Comparison of ENCODE assay signal across 18 cellular contexts in genomic region chr7:2512713-2513112, GRCh38. TPM values are rescaled to one million over a fixed set of nuclear protein-coding genes. Genes with fewer than 3 reads are reported as not detected.
A peak's percentile ranks its signal among the peaks of the same experiment; 100 is the strongest.
DNase-seq lines count a peak whose midpoint lies in the region; ATAC-seq and TF ChIP-seq lines count a peak whose summit lies in the region.
"Had no signal": no experiment of that assay in that cellular context is flagged by ENCODE, and none has a peak within 500 bp of the region (broad histone marks: within the 10 kb centered on the region; RNA-seq: fewer than 3 reads in every experiment).

No MANE protein-coding gene starts in this region.

- TF ChIP-seq POLR2A in breast epithelium (IDR thresholded peaks at IDR 0.05) = no peak

- H3K4me1 Mint-ChIP-seq in IgD-negative memory B cell (peaks cover 6 to 36% (median 33%) of the 10 kb centered on the region in 3 donors), neural progenitor cell (peaks cover 44% of the 10 kb centered on the region)
- peaks cover 54% of the 10 kb centered on the region for H3K4me1 Mint-ChIP-seq in activated naive CD8-positive, alpha-beta T cell treated with anti-CD3 and anti-CD28 coated beads for 36 hours

- H4K20me1 ChIP-seq in neural progenitor cell (ENCODE audit: low read depth) = no peaks in the 10 kb centered on the region

- H3K4me3 Mint-ChIP-seq in IgD-negative memory B cell = peak overlapping the region; percentile 75 to 88 (median 82)
- H3K4me3 Mint-ChIP-seq in activated naive CD8-positive, alpha-beta T cell treated with anti-CD3 and anti-CD28 coated beads for 36 hours = no peak overlapping the region
- H3K4me3 Mint-ChIP-seq in neural progenitor cell = peak overlapping the region; percentile 17

- H3K9me3 Mint-ChIP-seq in IgD-negative memory B cell = no peaks in the 10 kb centered on the region
- H3K9me3 Mint-ChIP-seq in activated naive CD8-positive, alpha-beta T cell treated with anti-CD3 and anti-CD28 coated beads for 36 hours = no peaks in the 10 kb centered on the region
- no peaks in the 10 kb centered on the region for H3K9me3 Mint-ChIP-seq in neural progenitor cell

- no peak overlapping the region for H2AFZ ChIP-seq in neural progenitor cell (replicated peaks)

- H3K27me3 Mint-ChIP-seq in IgD-negative memory B cell = no peaks in the 10 kb centered on the region
- no peaks in the 10 kb centered on the region for H3K27me3 Mint-ChIP-seq in activated naive CD8-positive, alpha-beta T cell treated with anti-CD3 and anti-CD28 coated beads for 36 hours
- H3K27me3 Mint-ChIP-seq in neural progenitor cell (ENCODE audit: insufficient read depth, low read depth) = peaks cover 9% of the 10 kb centered on the region

- peaks cover 30% of the 10 kb centered on the region for H3F3A ChIP-seq in neural progenitor cell (ENCODE audit: low read depth)

- H3K27ac ChIP-seq in neural progenitor cell (no peak overlapping the region), breast epithelium (peak overlapping the region in 1 of 2 donors; percentile 80)
- H3K27ac ChIP-seq: pancreas had no signal

- no peaks in the 10 kb centered on the region for H3K79me2 ChIP-seq in neural progenitor cell (ENCODE audit: low read depth)

- H3K4me1 ChIP-seq in neural progenitor cell (peaks cover 56% of the 10 kb centered on the region), breast epithelium (peaks cover 24 to 34% of the 10 kb centered on the region in 2 donors)

- H3K27ac Mint-ChIP-seq in IgD-negative memory B cell (peak overlapping the region; percentile 98 to 100 (median 98)), neural progenitor cell (peak overlapping the region; percentile 81)
- peak overlapping the region; percentile 88 for H3K27ac Mint-ChIP-seq in activated naive CD8-positive, alpha-beta T cell treated with anti-CD3 and anti-CD28 coated beads for 36 hours

- no peaks in the 10 kb centered on the region for H3K9me3 ChIP-seq in neural progenitor cell (ENCODE audit: low read depth)
- H3K9me3 ChIP-seq in breast epithelium = no peaks in the 10 kb centered on the region
- H3K9me3 ChIP-seq: A549, esophagus squamous epithelium, pancreas had no signal

- TF ChIP-seq CTCF in neural progenitor cell (IDR thresholded peaks at IDR 0.05) (no peak), breast epithelium (IDR thresholded peaks at IDR 0.05) (no peak)

- H3K4me3 ChIP-seq in neural progenitor cell (no peak overlapping the region), breast epithelium (no peak overlapping the region)
- H3K4me3 ChIP-seq: A549, pancreas had no signal

- H3K9ac ChIP-seq in neural progenitor cell = no peak overlapping the region

- H3K27me3 ChIP-seq in neural progenitor cell = no peaks in the 10 kb centered on the region
- no peaks in the 10 kb centered on the region for H3K27me3 ChIP-seq in breast epithelium
- H3K27me3 ChIP-seq: pancreas had no signal

- H3K36me3 Mint-ChIP-seq in IgD-negative memory B cell (no peaks in the 10 kb centered on the region), neural progenitor cell (no peaks in the 10 kb centered on the region)
- no peaks in the 10 kb centered on the region for H3K36me3 Mint-ChIP-seq in activated naive CD8-positive, alpha-beta T cell treated with anti-CD3 and anti-CD28 coated beads for 36 hours

- H3K36me3 ChIP-seq in neural progenitor cell = no peaks in the 10 kb centered on the region
- H3K36me3 ChIP-seq in breast epithelium = no peaks in the 10 kb centered on the region
- H3K36me3 ChIP-seq: esophagus squamous epithelium, pancreas had no signal

- intact Hi-C loops in breast epithelium (cut with DNase I; ENCODE audit: low total_unique reads) = no loop called here

- DNase-seq in NCI-H510A treated with DMSO at 0.1 percent for 48 hours (lab: John Stamatoyannopoulos, UW) (peak; percentile 75), NCI-H510A (lab: John Stamatoyannopoulos, UW) (no peak), neural progenitor cell (ENCODE audit: low spot score) (no peak), breast epithelium (ENCODE audit: low spot score in 2 of 2) (no peak), NCI-H226 (no peak)
- DNase-seq in activated naive CD8-positive, alpha-beta T cell treated with anti-CD3 and anti-CD28 coated beads for 36 hours = no peak
- DNase-seq: activated CD4-positive, CD25-positive, alpha-beta regulatory T cell treated with anti-CD3 and anti-CD28 coated beads, Interleukin-2, amount 50 U/mL, for 72 hours; DND-41; esophagus squamous epithelium; Karpas-422; NCI-H1930; trophoblast cell had no signal

- ATAC-seq in HG03196 (IDR thresholded peaks at IDR 0.05; ENCODE audit: unreplicated experiment) = no peak

- H3K4me2 ChIP-seq in neural progenitor cell = no peak overlapping the region
- H3K4me2 ChIP-seq: A549 had no signal

RNA-seq across cellular contexts. Expression of gene LFNG, which starts 6.9 kb away (rescaled TPM):
- 1.7 TPM for polyA plus RNA-seq in IgD-negative memory B cell
- total RNA-seq in activated naive CD8-positive, alpha-beta T cell treated with anti-CD3 and anti-CD28 coated beads for 36 hours = 10 to 100 TPM; 21.0 to 25.8 TPM
- total RNA-seq in neural progenitor cell (ENCODE audit: low replicate concordance) (58.0 and 177 TPM in 2 replicates), breast epithelium (10 to 100 TPM in 1 of 3 donors, 1 to 10 TPM in 2; 5.0 to 16.4 (median 9.1) TPM)

RNA-seq across cellular contexts. Expression of gene GRIFIN, which starts 36.5 kb away (rescaled TPM):
- not detected for polyA plus RNA-seq in IgD-negative memory B cell
- not detected for total RNA-seq in activated naive CD8-positive, alpha-beta T cell treated with anti-CD3 and anti-CD28 coated beads for 36 hours
- total RNA-seq in neural progenitor cell (ENCODE audit: low replicate concordance) = not detected in 2 replicates
- not detected for total RNA-seq in breast epithelium
- total RNA-seq: chondrocyte, esophagus squamous epithelium, left ventricle myocardium superior, pancreas had no signal
- polyA plus RNA-seq: A549, pancreas had no signal

RNA-seq across cellular contexts. Expression of gene BRAT1, which starts 42.6 kb away (rescaled TPM):
- 39.4 TPM for polyA plus RNA-seq in IgD-negative memory B cell
- 10 to 100 TPM; 36.4 to 37.8 TPM for total RNA-seq in activated naive CD8-positive, alpha-beta T cell treated with anti-CD3 and anti-CD28 coated beads for 36 hours
- 9.3 and 52.2 TPM in 2 replicates for total RNA-seq in neural progenitor cell (ENCODE audit: low replicate concordance)
- 10 to 100 TPM; 20.8 to 36.4 (median 28.4) TPM for total RNA-seq in breast epithelium

RNA-seq across cellular contexts. Expression of gene IQCE, which starts 46.1 kb away (rescaled TPM):
- 2.3 TPM for polyA plus RNA-seq in IgD-negative memory B cell
- 1 to 10 TPM; 5.4 to 6.1 TPM for total RNA-seq in activated naive CD8-positive, alpha-beta T cell treated with anti-CD3 and anti-CD28 coated beads for 36 hours
- total RNA-seq in neural progenitor cell (ENCODE audit: low replicate concordance) (4.6 and 10.1 TPM in 2 replicates), breast epithelium (10 to 100 TPM; 13.4 to 22.7 (median 13.8) TPM)
